8 cellular contexts compared by ENCODE assay signal in the genomic region with DNA sequence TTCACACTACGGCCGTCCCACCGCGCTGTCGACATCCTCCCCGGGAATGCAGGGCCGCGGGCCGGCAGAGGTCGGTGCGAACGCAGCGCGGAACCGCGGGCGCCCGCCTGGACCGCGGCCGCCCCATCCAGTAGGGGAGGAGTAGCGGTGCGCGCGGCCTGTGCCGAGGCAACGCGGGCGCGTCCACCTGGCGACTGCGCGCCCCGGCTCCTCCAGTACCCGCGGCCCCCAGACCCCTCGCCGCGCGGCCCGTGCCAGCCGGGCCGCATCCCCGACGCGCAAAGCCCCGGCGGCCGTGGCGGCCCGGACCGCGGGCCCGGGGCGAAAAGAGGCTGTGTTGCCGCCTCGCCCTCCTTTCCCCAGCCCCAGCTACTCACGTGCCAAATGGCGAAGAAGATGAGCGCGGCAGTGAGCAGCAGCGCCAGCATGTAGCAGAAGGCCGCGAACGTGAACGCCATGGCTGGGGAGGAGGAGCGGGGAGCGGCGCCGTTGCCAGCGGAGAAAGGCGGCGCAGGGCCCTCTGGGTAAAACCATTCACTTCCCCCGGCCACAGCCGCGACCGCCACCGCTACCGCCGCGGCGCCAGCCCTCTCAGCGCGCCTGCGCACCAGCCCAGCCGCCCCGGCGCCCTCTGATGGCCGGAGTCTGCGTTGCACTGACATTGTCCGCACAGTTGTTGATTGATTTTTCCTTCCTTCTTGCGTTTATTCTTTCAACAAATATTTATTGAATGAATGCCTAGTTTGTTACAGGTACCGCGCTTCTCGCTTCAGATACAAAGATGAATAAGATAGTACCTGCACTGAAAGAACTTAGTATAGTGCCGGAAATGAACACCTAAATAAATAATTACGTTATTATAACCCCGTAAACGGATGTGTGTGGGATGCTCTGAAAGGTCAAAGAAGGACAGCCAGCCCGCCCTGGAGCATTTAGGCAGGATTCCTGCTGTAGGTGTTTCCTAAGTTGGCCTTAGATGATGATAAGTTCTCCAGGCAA. TPM values are rescaled to one million over a fixed set of nuclear protein-coding genes. Genes with fewer than 3 reads are reported as not detected.
DNase-seq lines count a peak whose midpoint lies in the region; ATAC-seq, FAIRE-seq and TF ChIP-seq lines count a peak whose summit lies in the region.

A gene (minus strand): TSS at position 505 of the 999 bp plus-strand sequence. CDS start 47 bp downstream, at position 458.

- peak; percentile 95 for ATAC-seq in GM21360 (IDR thresholded peaks at IDR 0.05; ENCODE audit: unreplicated experiment)

- peak within 1 kb of the TSS; percentile 93 for H2AFZ ChIP-seq in H1 (ENCODE audit: low read length)

- 5% methylated on average over 78 of the region's 100 CpGs; no CpG with 5 or more reads in 1 of the 2 experiments for WGBS in H1 (ENCODE audit: extremely low coverage in 1 of 2, insufficient coverage in 1 of 2, insufficient read length in 1 of 2, insufficient replicate concordance in 2 of 2, low coverage in 1 of 2, low lambda C conversion rate in 2 of 2, missing lambda C conversion rate in 1 of 2), 2 experiments
- WGBS in mesendoderm (ENCODE audit: extremely low coverage, insufficient coverage, low lambda C conversion rate): no CpG with 5 or more reads among the region's 100 CpGs

- no peak within 1 kb of the TSS for H2BK12ac ChIP-seq in H1 (ENCODE audit: low read depth, low read length)

- POLR2A ChIA-PET in H1 (lab: Charles Lee; ENCODE audit: partially characterized antibody): interaction anchor here (1.0 to 1.7 kb wide), 8 partner anchors 9 to 74 kb away, joined by 3 to 5 read pairs (median 4); no protein-coding TSS in a partner anchor

- peak in 1 of 2 experiments; percentile 46; a peak in 2 of 4 replicates for TF ChIP-seq RAD21 in H1 (IDR thresholded peaks at IDR 0.05 in 1 of 2, conservative IDR thresholded peaks at IDR 0.05 in 1 of 2; ENCODE audit: low read depth in 2 of 2, low read length in 2 of 2)

- DNase-seq in COR-L47 (lab: John Stamatoyannopoulos, UW) (peak; percentile 90), HT1080 (ENCODE audit: low read depth) (peak; percentile 88), NOMO-1 (lab: John Stamatoyannopoulos, UW; ENCODE audit: unreplicated experiment in 2 of 2) (peak; percentile 90 to 92), H1 (ENCODE audit: low read depth in 1 of 2, low spot score in 2 of 2) (peak; percentile 70 to 100), mesendoderm (peak; percentile 95)
- peak; percentile 83 to 88 for DNase-seq in activated CD8-positive, alpha-beta memory T cell treated with anti-CD3 and anti-CD28 coated beads for 4 hours (ENCODE audit: low read depth in 2 of 2)
- peak; percentile 97 for DNase-seq in stimulated activated CD8-positive, alpha-beta memory T cell treated with anti-CD3 and anti-CD28 coated beads, Interleukin-15, amount 100 ng/mL, for 24 hours (ENCODE audit: low read depth)

- H3K27ac ChIP-seq in H1 (ENCODE audit: low read depth, low read length) (peak within 1 kb of the TSS; percentile 97), mesendoderm (ENCODE audit: low read depth, low read length) (peak within 1 kb of the TSS; percentile 100)

- H4K5ac ChIP-seq in H1 (ENCODE audit: insufficient read length, low read depth, low read length) (peak within 1 kb of the TSS; percentile 98), mesendoderm (ENCODE audit: low read length) (no peak within 1 kb of the TSS)

- H3K79me2 ChIP-seq in H1 (ENCODE audit: control insufficient read depth in 1 of 2, insufficient read depth in 2 of 2, low read length in 2 of 2) (peaks cover 20 to 45% of the 10 kb centered on the region in 2 experiments), mesendoderm (ENCODE audit: control insufficient read depth, insufficient read depth, low read length) (peaks cover 33% of the 10 kb centered on the region)

- H3K27me3 ChIP-seq in H1 (replicated peaks in 1 of 4; ENCODE audit: control insufficient read depth in 3 of 4, extremely low read depth in 1 of 4, insufficient read depth in 3 of 4, low read length in 3 of 4): no peaks in the 10 kb centered on the region
- no peaks in the 10 kb centered on the region for H3K27me3 ChIP-seq in mesendoderm (ENCODE audit: insufficient read depth, low read length, poor library complexity)

- CTCF ChIA-PET in H1 (lab: Charles Lee; ENCODE audit: partially characterized antibody): interaction anchor here (0.6 to 3.2 kb wide), 15 partner anchors 9 to 1650 kb away, joined by 3 to 9 read pairs (median 3); a partner anchor contains a TSS

- H3K9ac ChIP-seq in H1 (replicated peaks in 1 of 4; ENCODE audit: extremely low read depth in 1 of 4, low read depth in 3 of 4, low read length in 3 of 4) (peak within 1 kb of the TSS; percentile 88 to 95 (median 94)), mesendoderm (ENCODE audit: low read length) (peak within 1 kb of the TSS; percentile 94)

- H2BK20ac ChIP-seq in H1 (ENCODE audit: low read length): no peak within 1 kb of the TSS

- H4K20me1 ChIP-seq in H1 (replicated peaks in 1 of 2; ENCODE audit: control insufficient read depth in 1 of 2, insufficient read depth in 2 of 2, low read length in 2 of 2): peaks cover 2% of the 10 kb centered on the region in 2 experiments

- H3K4me2 ChIP-seq in H1 (ENCODE audit: insufficient read depth in 1 of 2, low read depth in 2 of 2, low read length in 2 of 2): peak within 1 kb of the TSS; percentile 68 to 72
- peak within 1 kb of the TSS; percentile 77 for H3K4me2 ChIP-seq in mesendoderm (ENCODE audit: low read length)

- no peaks in the 10 kb centered on the region for H3K9me3 ChIP-seq in H1 (ENCODE audit: insufficient read depth in 2 of 2, low read depth in 1 of 2, low read length in 1 of 2)

- H3K56ac ChIP-seq in H1 (replicated peaks; ENCODE audit: insufficient read length, low read depth, low read length) (peak within 1 kb of the TSS; percentile 92), mesendoderm (ENCODE audit: low read length) (peak within 1 kb of the TSS; percentile 99)

- no peak for FAIRE-seq in H1 (lab: Jason Lieb, UNC)

- no peaks in the 10 kb centered on the region; the same call in 1 of the 2 replicates for H3K23me2 ChIP-seq in H1 (ENCODE audit: low read depth, low read length)

- no peaks in the 10 kb centered on the region for H3K36me3 ChIP-seq in H1 (ENCODE audit: control insufficient read depth in 2 of 4, insufficient read depth in 4 of 4, low read length in 3 of 4)
- no peaks in the 10 kb centered on the region for H3K36me3 ChIP-seq in mesendoderm (ENCODE audit: control insufficient read depth, insufficient read depth, low read length)

- H3K79me1 ChIP-seq in H1 (ENCODE audit: low read depth, low read length): peaks cover 5% of the 10 kb centered on the region
- H3K79me1 ChIP-seq in mesendoderm (ENCODE audit: low read length): peaks cover 1% of the 10 kb centered on the region

- peak within 1 kb of the TSS; percentile 97 for H2BK5ac ChIP-seq in H1 (ENCODE audit: low read depth, low read length)
- peak within 1 kb of the TSS; percentile 69 for H2BK5ac ChIP-seq in mesendoderm (ENCODE audit: low read length)

- H3K23ac ChIP-seq in H1 (ENCODE audit: insufficient read length) (no peak within 1 kb of the TSS), mesendoderm (ENCODE audit: low read length) (no peak within 1 kb of the TSS)

- peak within 1 kb of the TSS; percentile 98 for H4K91ac ChIP-seq in H1 (replicated peaks; ENCODE audit: insufficient read length, low read length)

- H3K4me1 ChIP-seq in H1 (replicated peaks in 1 of 4; ENCODE audit: control insufficient read depth in 3 of 4, insufficient read depth in 4 of 4, low read length in 3 of 4): peaks cover 0 to 9% (median 6%) of the 10 kb centered on the region in 4 experiments; a peak in 5 of 7 replicates
- peaks cover 5% of the 10 kb centered on the region for H3K4me1 ChIP-seq in mesendoderm (ENCODE audit: control insufficient read depth, low read depth, low read length)

- H3K14ac ChIP-seq in H1 (ENCODE audit: insufficient read length): no peak within 1 kb of the TSS

- H3K18ac ChIP-seq in H1 (ENCODE audit: extremely low read depth, low read length) (peak within 1 kb of the TSS; percentile 88), mesendoderm (ENCODE audit: low read length) (peak within 1 kb of the TSS; percentile 95)

- peak within 1 kb of the TSS; percentile 98 for H4K8ac ChIP-seq in H1 (ENCODE audit: extremely low read depth, insufficient read depth, low read length)
- peak within 1 kb of the TSS; percentile 88 for H4K8ac ChIP-seq in mesendoderm (ENCODE audit: low read depth, low read length)

- H2BK120ac ChIP-seq in H1 (replicated peaks; ENCODE audit: low read depth, low read length): no peak within 1 kb of the TSS
- no peak within 1 kb of the TSS for H2BK120ac ChIP-seq in mesendoderm (ENCODE audit: low read depth, low read length)

- 0 out of 3 replicates have a peak, but pooled peaks of 1 of the 2 experiments have one; percentile 9 for TF ChIP-seq EP300 in H1 (IDR thresholded peaks at IDR 0.05; ENCODE audit: borderline replicate concordance in 1 of 2, low read depth in 2 of 2, low read length in 2 of 2)

- H2BK15ac ChIP-seq in H1 (ENCODE audit: low read length) (no peak within 1 kb of the TSS), mesendoderm (replicated peaks; ENCODE audit: low read depth) (no peak within 1 kb of the TSS)

- no peak within 1 kb of the TSS for H2AK5ac ChIP-seq in H1 (ENCODE audit: low read depth, low read length)
- H2AK5ac ChIP-seq in mesendoderm (ENCODE audit: low read length): no peak within 1 kb of the TSS

- H3K4me3 ChIP-seq in H1 (ENCODE audit: extremely low read depth in 1 of 4, insufficient read depth in 2 of 4, low read depth in 3 of 4, low read length in 4 of 4): peak within 1 kb of the TSS; percentile 79 to 92 (median 85)
- H3K4me3 ChIP-seq in mesendoderm (ENCODE audit: low read length): peak within 1 kb of the TSS; percentile 69

- peak; percentile 80 to 82 for TF ChIP-seq POLR2A in H1 (IDR thresholded peaks at IDR 0.05; ENCODE audit: control extremely low read depth in 1 of 2, low read depth in 2 of 2, low read length in 2 of 2)

- peak; percentile 82 to 92 (median 86) for TF ChIP-seq CTCF in H1 (IDR thresholded peaks at IDR 0.05; ENCODE audit: control extremely low read depth in 1 of 3, insufficient read depth in 1 of 3, low read depth in 1 of 3, low read length in 3 of 3)

- H3K4ac ChIP-seq in H1 (replicated peaks; ENCODE audit: insufficient read length, low read depth, low read length): no peak within 1 kb of the TSS
- H3K4ac ChIP-seq in mesendoderm (ENCODE audit: low read depth, low read length): peak within 1 kb of the TSS; percentile 77

RNA-seq across cellular contexts. Expression of the gene that starts here (rescaled TPM):
- total RNA-seq in HT1080 (2014; rRNA removed; shearing (Covaris generic)): 117 and 172 TPM in 2 replicates
- polyA plus RNA-seq in HT1080 (2015; cell fraction: cytosol; rRNA removed): 368 and 434 TPM in 2 replicates
- polyA plus RNA-seq in HT1080 (2015; cell fraction: nucleus; rRNA removed): 142 and 218 TPM in 2 replicates
- total RNA-seq in H1 (2021; fragmentation: NEBNext Ultra II Directional; extraction: Animal tissue kit (Norgen Biotek cat#: 25700)): 118 and 119 TPM in 2 replicates
- 234 and 333 TPM in 2 replicates for polyA plus RNA-seq in H1 (2011; rRNA removed)
- 230 TPM for polyA plus RNA-seq in H1 (2011; cell fraction: cytosol; rRNA removed)
- polyA plus RNA-seq in H1 (2011; cell fraction: nucleus; rRNA removed): 84.1 TPM
- polyA plus RNA-seq in H1 (2012, experiment 1 of 2): 91.6 to 126 TPM (median 105 TPM) in 4 replicates
- polyA plus RNA-seq in H1 (2012, experiment 2 of 2): 33.4 TPM
- polyA plus RNA-seq in H1 (2013, experiment 1 of 2): 170 TPM
- 202 TPM for polyA plus RNA-seq in H1 (2013, experiment 2 of 2)
- polyA minus RNA-seq in H1 (2011; rRNA and poly(A)+ RNA removed): 240 and 302 TPM in 2 replicates
- polyA minus RNA-seq in H1 (2011; cell fraction: cytosol; rRNA and poly(A)+ RNA removed): 110 TPM
- polyA minus RNA-seq in H1 (2011; cell fraction: nucleus; rRNA and poly(A)+ RNA removed): 76.1 TPM
- 115 TPM for polyA plus RNA-seq in mesendoderm (2013, experiment 1 of 2)
- polyA plus RNA-seq in mesendoderm (2013, experiment 2 of 2): 116 TPM

Comparison
In these comparisons a context has a peak if more than half of its experiments do, and no peak if none do; other contexts are left out.
1. Peak in every context shown above with its lines: DNase-seq, ATAC-seq, H3K4me3 ChIP-seq and H3K27ac ChIP-seq.